Comparison of ENCODE assay signal across 8 cellular contexts in genomic region chr12:49750027-49750977, GRCh38. TPM values are rescaled to one million over a fixed set of nuclear protein-coding genes. Genes with fewer than 3 reads are reported as not detected.
A peak's percentile ranks its signal among the peaks of the same experiment; 100 is the strongest.
DNase-seq lines count a peak whose midpoint lies in the region; ATAC-seq and TF ChIP-seq lines count a peak whose summit lies in the region.

No MANE protein-coding gene starts in this region.

- DNase-seq in AG08395 (ENCODE audit: low spot score): peak; percentile 30
- peak; percentile 54 for DNase-seq in HCT116 (ENCODE audit: low read depth, low spot score)
- DNase-seq in SIG-M5 (lab: John Stamatoyannopoulos, UW): peak; percentile 88
- no peak for DNase-seq in central memory CD8-positive, alpha-beta T cell (ENCODE audit: low spot score in 2 of 2)
- DNase-seq in osteoblast (ENCODE audit: insufficient read length, low spot score, missing footprints): peak; percentile 14
- DNase-seq in aorta: no peak
- no peak for DNase-seq in nucleus accumbens (lab: John Stamatoyannopoulos, UW)
- no peak for DNase-seq in dorsolateral prefrontal cortex

- WGBS in aorta, 2 donors: 63 to 64% methylated on average over 8 of the region's 8 CpGs

- peak; percentile 30; the same call in 1 of the 2 replicates for TF ChIP-seq RAD21 in HCT116 (IDR thresholded peaks at IDR 0.05; ENCODE audit: low read depth)

- BruUV-seq in HCT116 (replicated peaks; lab: Mats Ljungman, UMichigan): TSS peak; percentile 5

- ATAC-seq in HCT116 (peak; percentile 69), aorta (ENCODE audit: low FRiP score) (no peak)
- ATAC-seq in central memory CD8-positive, alpha-beta T cell (replicated peaks; ENCODE audit: extremely low read depth, poor library complexity, severe bottlenecking): peak; percentile 73

- H2AFZ ChIP-seq in HCT116 (ENCODE audit: low read depth, low read length, poor library complexity, severe bottlenecking): no peak overlapping the region
- H2AFZ ChIP-seq in osteoblast (ENCODE audit: low read length): no peak overlapping the region

- H3K36me3 ChIP-seq in HCT116 (ENCODE audit: control insufficient read depth in 1 of 2, insufficient read depth in 2 of 2, low read length in 2 of 2): peaks cover 26 to 29% of the 10 kb centered on the region in 2 experiments
- H3K36me3 ChIP-seq in osteoblast (ENCODE audit: insufficient read depth, low read length): peaks cover 32% of the 10 kb centered on the region
- peaks cover 2 to 12% of the 10 kb centered on the region in 2 donors for H3K36me3 ChIP-seq in aorta (ENCODE audit: control insufficient read depth in 1 of 2, insufficient read depth in 2 of 2, low read length in 1 of 2)

- peak overlapping the region; percentile 63 for H3K4me3 Mint-ChIP-seq in central memory CD8-positive, alpha-beta T cell

- no peak overlapping the region for H3K4me3 ChIP-seq in HCT116 (replicated peaks in 1 of 2; ENCODE audit: low read depth in 1 of 2, low read length in 2 of 2)
- no peak overlapping the region for H3K4me3 ChIP-seq in osteoblast (ENCODE audit: insufficient read depth, low read length)
- H3K4me3 ChIP-seq in aorta (ENCODE audit: low read length in 2 of 2): no peak overlapping the region
- H3K4me3 ChIP-seq in dorsolateral prefrontal cortex: no peak overlapping the region

- H3K27ac Mint-ChIP-seq in central memory CD8-positive, alpha-beta T cell (ENCODE audit: low read depth): peak overlapping the region; percentile 45

- no peak overlapping the region; the same call in 1 of the 2 replicates for H3K9ac ChIP-seq in HCT116 (ENCODE audit: low read length)

- H3K27me3 Mint-ChIP-seq in central memory CD8-positive, alpha-beta T cell: no peaks in the 10 kb centered on the region

- no peak overlapping the region for H3K27ac ChIP-seq in HCT116 (ENCODE audit: low read depth, low read length)
- peak overlapping the region; percentile 52 for H3K27ac ChIP-seq in osteoblast (ENCODE audit: low read depth, low read length)
- no peak overlapping the region for H3K27ac ChIP-seq in aorta (ENCODE audit: low read depth in 1 of 2, low read length in 2 of 2)
- H3K27ac ChIP-seq in dorsolateral prefrontal cortex: no peak overlapping the region

- H3K36me3 Mint-ChIP-seq in central memory CD8-positive, alpha-beta T cell (ENCODE audit: insufficient read depth): peaks cover 57% of the 10 kb centered on the region

- H4K20me1 ChIP-seq in HCT116 (ENCODE audit: insufficient read depth) (peaks cover 14% of the 10 kb centered on the region; the same call in 1 of the 2 replicates), osteoblast (ENCODE audit: insufficient read depth, low read length) (peaks cover 90% of the 10 kb centered on the region)

- no peak overlapping the region; the same call in 1 of the 2 replicates for H3K4me2 ChIP-seq in HCT116 (ENCODE audit: low read length)
- no peak overlapping the region for H3K4me2 ChIP-seq in osteoblast (ENCODE audit: insufficient read depth, low read length)

- H3K9me3 ChIP-seq in HCT116 (ENCODE audit: control insufficient read depth in 1 of 2, insufficient read depth in 1 of 2, low read depth in 1 of 2, low read length in 2 of 2): no peaks in the 10 kb centered on the region
- H3K9me3 ChIP-seq in osteoblast (ENCODE audit: low read depth, low read length): no peaks in the 10 kb centered on the region
- no peaks in the 10 kb centered on the region for H3K9me3 ChIP-seq in aorta (ENCODE audit: control insufficient read depth, low read length)

- TF ChIP-seq POLR2A in HCT116 (IDR thresholded peaks at IDR 0.05; ENCODE audit: borderline replicate concordance, extremely low read depth, insufficient read depth, insufficient read length): no peak

- intact Hi-C loops in HCT116 (cut with micrococcal nuclease): no loop called here
- intact Hi-C loops in aorta (cut with DNase I): no loop called here
- intact Hi-C loops in dorsolateral prefrontal cortex (cut with DNase I): no loop called here

- TF ChIP-seq CTCF in HCT116 (IDR thresholded peaks at IDR 0.05 in 2 of 3, conservative IDR thresholded peaks at IDR 0.05 in 1 of 3; ENCODE audit: borderline replicate concordance in 1 of 3, insufficient read depth in 1 of 3, low read depth in 2 of 3, low read length in 2 of 3) (no peak), osteoblast (IDR thresholded peaks at IDR 0.05; ENCODE audit: extremely low read depth, low read depth, low read length) (peak; percentile 10), dorsolateral prefrontal cortex (IDR thresholded peaks at IDR 0.05 in 54 of 56, conservative IDR thresholded peaks at IDR 0.05 in 2 of 56; ENCODE audit: low read depth in 1 of 56, partially characterized antibody in 56 of 56) (no peak)

- H3K27me3 ChIP-seq in HCT116 (ENCODE audit: insufficient read depth, low read length) (no peaks in the 10 kb centered on the region), osteoblast (ENCODE audit: insufficient read depth, low read length) (no peaks in the 10 kb centered on the region), aorta (ENCODE audit: control insufficient read depth in 1 of 2, insufficient read depth in 2 of 2, low read length in 1 of 2) (no peaks in the 10 kb centered on the region), dorsolateral prefrontal cortex (no peaks in the 10 kb centered on the region)

- H3K4me1 ChIP-seq in HCT116 (ENCODE audit: control insufficient read depth in 1 of 2, insufficient read depth in 2 of 2, low read length in 2 of 2) (peaks cover 3 to 12% of the 10 kb centered on the region in 2 experiments; a peak in 2 of 4 replicates), osteoblast (ENCODE audit: insufficient read depth, low read length) (peaks cover 26% of the 10 kb centered on the region), aorta (ENCODE audit: control insufficient read depth in 1 of 2, insufficient read depth in 2 of 2, low read length in 2 of 2) (peaks cover 3 to 6% of the 10 kb centered on the region in 2 donors)

- CTCF ChIA-PET in HCT116 (lab: Charles Lee): interaction anchor here (1.3 kb wide), 1 partner anchor 9 kb away, joined by 7 read pairs; the partner anchor contains the start of gene TMBIM6

- POLR2A ChIA-PET in HCT116 (lab: Charles Lee): interaction anchor here (2.0 kb wide), 1 partner anchor 9 kb away, joined by 12 read pairs; the partner anchor contains the start of gene TMBIM6

- no peaks in the 10 kb centered on the region for H3K9me3 Mint-ChIP-seq in central memory CD8-positive, alpha-beta T cell

- peaks cover 48% of the 10 kb centered on the region for H3K4me1 Mint-ChIP-seq in central memory CD8-positive, alpha-beta T cell

- RAD21 ChIA-PET in HCT116 (lab: Charles Lee; ENCODE audit: low non-redundant PET in 1 of 2, low total read pairs in 2 of 2, uncharacterized antibody in 2 of 2, unreplicated experiment in 2 of 2): no interaction called here

- H3K9me2 ChIP-seq in HCT116 (ENCODE audit: insufficient read depth): no peaks in the 10 kb centered on the region

- H3K79me2 ChIP-seq in HCT116 (ENCODE audit: insufficient read depth, low read length) (peaks cover 99% of the 10 kb centered on the region), osteoblast (ENCODE audit: insufficient read depth, low read length) (peaks cover 97% of the 10 kb centered on the region)

TF ChIP-seq in HCT116, 20 proteins besides CTCF, POLR2A, EP300 and RAD21:
- TF ChIP-seq ZBTB33 (IDR thresholded peaks at IDR 0.05; ENCODE audit: extremely low read depth, insufficient replicate concordance, low read length) (no peak), EGR1 (IDR thresholded peaks at IDR 0.05; ENCODE audit: low read depth) (no peak), CEBPB (IDR thresholded peaks at IDR 0.05; ENCODE audit: low read depth) (peak; percentile 91), FOSL1 (IDR thresholded peaks at IDR 0.05; ENCODE audit: low read depth) (peak; percentile 30; the same call in 1 of the 2 replicates), ZNF274 (IDR thresholded peaks at IDR 0.05; ENCODE audit: low read depth, low read length) (no peak)
TF ChIP-seq in HCT116: peak in this region for 2.

RNA-seq across cellular contexts. Expression of gene TMBIM6, which starts 8.9 kb away (rescaled TPM):
- total RNA-seq in HCT116 (2021; ENCODE audit: unreplicated experiment) (510 TPM), osteoblast (398 and 421 TPM in 2 replicates), aorta (100 to 1,000 TPM; 290 to 325 TPM), dorsolateral prefrontal cortex (100 to 1,000 TPM; 290 to 477 (median 355) TPM)
- 410 and 465 TPM in 2 replicates for polyA plus RNA-seq in HCT116 (2012)
- polyA plus RNA-seq in aorta: 100 to 1,000 TPM; 114 to 163 TPM

RNA-seq across cellular contexts. Expression of gene FMNL3, which starts 43.1 kb away (rescaled TPM):
- total RNA-seq in HCT116 (2021; ENCODE audit: unreplicated experiment) (3.5 TPM), osteoblast (24.6 and 31.8 TPM in 2 replicates), aorta (10 to 100 TPM; 31.4 to 53.9 TPM), dorsolateral prefrontal cortex (10 to 100 TPM; 13.7 to 48.0 (median 29.3) TPM)
- polyA plus RNA-seq in HCT116 (2012): 1.4 and 1.5 TPM in 2 replicates
- polyA plus RNA-seq in aorta: 10 to 100 TPM in 1 of 2 donors, 1 to 10 TPM in 1; 6.5 to 10.4 TPM

Comparison
In these comparisons a context has a peak if more than half of its experiments do, and no peak if none do; other contexts are left out.
1. DNase-seq: peak in AG08395 (single experiment), HCT116 (single experiment), SIG-M5 (single experiment) and osteoblast (single experiment); none in central memory CD8-positive, alpha-beta T cell (0 of 2), aorta (0 of 2), nucleus accumbens (0 of 56) and dorsolateral prefrontal cortex (0 of 10).